In the genomic region with DNA sequence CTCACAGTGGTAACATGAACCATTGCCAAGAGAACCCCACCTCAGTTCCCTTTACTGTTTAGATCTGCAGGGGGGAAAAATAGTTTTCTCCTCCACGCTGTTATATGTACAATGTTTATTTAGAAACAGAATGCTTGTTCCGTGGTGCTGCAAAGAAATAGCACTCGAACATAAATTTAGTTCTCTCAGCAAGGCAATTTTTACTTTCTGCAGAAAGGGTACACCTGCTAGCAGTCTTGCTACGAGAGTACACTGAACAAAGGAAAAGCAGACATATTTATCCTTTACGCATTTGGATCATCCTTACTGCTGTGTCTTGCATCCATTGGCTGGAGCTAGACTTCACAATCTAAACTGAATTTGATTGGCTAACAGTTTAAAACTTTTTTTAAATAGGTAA, we compare ENCODE assay signal across 23 cellular contexts.
DNase-seq lines count a peak whose midpoint lies in the region; ATAC-seq, FAIRE-seq and TF ChIP-seq lines count a peak whose summit lies in the region.
"Had no signal": no experiment of that assay in that cellular context is flagged by ENCODE, and none has a peak within 500 bp of the region (broad histone marks: within the 10 kb centered on the region; RNA-seq: fewer than 3 reads in every experiment).

No MANE protein-coding gene starts in this region.

- H3K9ac ChIP-seq in HUES48 (ENCODE audit: low read depth, low read length) (no peak overlapping the region), K562 (ENCODE audit: insufficient read depth in 1 of 2, low read depth in 2 of 2, low read length in 2 of 2) (no peak overlapping the region), iPS-20b (ENCODE audit: low read depth, low read length) (peak overlapping the region; percentile 28; the same call in 1 of the 2 replicates)
- H3K9ac ChIP-seq: GM23248 had no signal

- peaks cover 8% of the 10 kb centered on the region for H3K27me3 Mint-ChIP-seq in GM23338 (ENCODE audit: insufficient read depth, low read depth, poor library complexity)

- no peak for TF ChIP-seq RAD21 in K562 (CRISPR knock-in tag; conservative IDR thresholded peaks at IDR 0.05 in 1 of 2, IDR thresholded peaks at IDR 0.05 in 1 of 2)

- no peak for ATAC-seq in GM23338
- ATAC-seq in K562 = no peak
- no peak for ATAC-seq in GM19023 (IDR thresholded peaks at IDR 0.05; ENCODE audit: unreplicated experiment)
- ATAC-seq in activated CD4-positive, CD25-positive, alpha-beta regulatory T cell treated with anti-CD3 and anti-CD28 coated beads, Interleukin-2, amount 50 U/mL, for 24 hours = no peak
- ATAC-seq: GM12878 had no signal

- peaks cover 16% of the 10 kb centered on the region for H3K9me2 ChIP-seq in GM23338 (ENCODE audit: insufficient read depth)

- H3K27me3 ChIP-seq in GM23338 (ENCODE audit: insufficient read depth) (no peaks in the 10 kb centered on the region), HUES48 (ENCODE audit: control insufficient read depth, insufficient read depth, low read length) (no peaks in the 10 kb centered on the region), K562 (ENCODE audit: control insufficient read depth in 2 of 2, insufficient read depth in 2 of 2, low read length in 2 of 2) (peaks cover 0 to 12% of the 10 kb centered on the region in 2 experiments; a peak in 2 of 5 replicates), iPS-20b (ENCODE audit: insufficient read depth, low read length) (no peaks in the 10 kb centered on the region)

- FAIRE-seq in K562 (lab: Jason Lieb, UNC) = no peak
- FAIRE-seq: GM12878, GM19239 had no signal

- no peak for TF ChIP-seq POLR2A in K562 (conservative IDR thresholded peaks at IDR 0.05)

- H3K4me2 ChIP-seq in GM23338 (no peak overlapping the region), K562 (ENCODE audit: insufficient read depth, low read length) (no peak overlapping the region)

- WGBS in K562 (ENCODE audit: insufficient coverage, low coverage, missing lambda C conversion rate) = 1% methylated on average over 5 of the region's 5 CpGs

- no peak overlapping the region for H3K4me3 Mint-ChIP-seq in GM23338
- H3K4me3 Mint-ChIP-seq: B cell; CD4-positive, CD25-positive, alpha-beta regulatory T cell; CD8-positive, alpha-beta memory T cell had no signal

- H3K79me2 ChIP-seq in GM23338 (replicated peaks; ENCODE audit: insufficient read depth) (no peaks in the 10 kb centered on the region), K562 (ENCODE audit: control insufficient read depth, insufficient read depth, low read length) (no peaks in the 10 kb centered on the region)

- POLR2A ChIA-PET in K562 (lab: Yijun Ruan, JAX) = no interaction called here

- H3K4me1 ChIP-seq in GM23338 (ENCODE audit: insufficient read depth) (peaks cover 38% of the 10 kb centered on the region), HUES48 (ENCODE audit: control insufficient read depth, insufficient read depth, low read length) (peaks cover 48% of the 10 kb centered on the region), K562 (replicated peaks in 1 of 2; ENCODE audit: control insufficient read depth in 2 of 2, insufficient read depth in 2 of 2, low read length in 2 of 2) (no peaks in the 10 kb centered on the region), iPS-20b (ENCODE audit: insufficient read depth, low read length) (peaks cover 37% of the 10 kb centered on the region)

- H3K27ac Mint-ChIP-seq in GM23338 = no peak overlapping the region
- H3K27ac Mint-ChIP-seq: B cell; CD4-positive, CD25-positive, alpha-beta regulatory T cell; CD8-positive, alpha-beta memory T cell had no signal

- peaks cover 33% of the 10 kb centered on the region for H3K4me1 Mint-ChIP-seq in GM23338
- H3K4me1 Mint-ChIP-seq: B cell; CD4-positive, CD25-positive, alpha-beta regulatory T cell; CD8-positive, alpha-beta memory T cell had no signal

- CTCF ChIA-PET in K562 (lab: Yijun Ruan, JAX; ENCODE audit: low intra/inter-chr PET ratio) = no interaction called here

- TF ChIP-seq EP300 in K562 (IDR thresholded peaks at IDR 0.05; ENCODE audit: low read length) = no peak

- DNase-seq in GM23338 (ENCODE audit: low spot score) = no peak
- DNase-seq in K562 (ENCODE audit: extremely low read depth in 1 of 4, low spot score in 3 of 4) = no peak
- DNase-seq in HuH-7 (ENCODE audit: low spot score) = no peak
- no peak for DNase-seq in activated naive CD4-positive, alpha-beta T cell treated with anti-CD3 and anti-CD28 coated beads, Interleukin-2, amount 50 U/mL, for 16 hours
- DNase-seq: 8988T; C1 segment of cervical spinal cord; CD4-positive, CD25-positive, alpha-beta regulatory T cell; CD8-positive, alpha-beta memory T cell; COR-L47; DMS 273 treated with DMSO at 0.1 percent for 48 hours; DMS53; DND-41; EL; GM23248; H7 had no signal

- no peak for TF ChIP-seq CTCF in GM23338 (conservative IDR thresholded peaks at IDR 0.05; ENCODE audit: low read depth in 2 of 2)
- no peak for TF ChIP-seq CTCF in K562 (IDR thresholded peaks at IDR 0.05 in 2 of 3, conservative IDR thresholded peaks at IDR 0.05 in 1 of 3; ENCODE audit: insufficient read depth in 2 of 3, low read depth in 1 of 3, low read length in 3 of 3)

- H3F3A ChIP-seq in GM23338 (replicated peaks; ENCODE audit: low read depth) = peaks cover 16% of the 10 kb centered on the region

- BruUV-seq in K562 (replicated peaks; lab: Mats Ljungman, UMichigan) = no TSS peak

- peak overlapping the region; percentile 91 for H3K27ac ChIP-seq in GM23338 (ENCODE audit: low read depth)
- H3K27ac ChIP-seq in HUES48 (ENCODE audit: low read depth, low read length) = peak overlapping the region; percentile 89
- no peak overlapping the region for H3K27ac ChIP-seq in K562 (ENCODE audit: extremely low read depth, low read depth, low read length)
- H3K27ac ChIP-seq in iPS-20b (ENCODE audit: low read length) = peak overlapping the region; percentile 50
- H3K27ac ChIP-seq: GM23248, HL-60 had no signal

- H3K9me3 ChIP-seq in HUES48 (ENCODE audit: control insufficient read depth, insufficient read depth, low read length) = peaks cover 37% of the 10 kb centered on the region
- H3K9me3 ChIP-seq in K562 (replicated peaks; ENCODE audit: control insufficient read depth, insufficient read depth, low read depth, low read length) = peaks cover 4% of the 10 kb centered on the region; the same call in 1 of the 2 replicates
- peaks cover 21% of the 10 kb centered on the region for H3K9me3 ChIP-seq in iPS-20b (ENCODE audit: insufficient read depth, low read depth, low read length)

- intact Hi-C loops in K562 (cut with micrococcal nuclease) = loop anchor here (10.0 kb wide), 1 partner anchor 144 kb away; no protein-coding TSS in a partner anchor

- in situ Hi-C loops in K562 (cut with MboI) = no loop called here

- H3K36me3 Mint-ChIP-seq in GM23338 (ENCODE audit: low read depth) = peaks cover 65% of the 10 kb centered on the region
- H3K36me3 Mint-ChIP-seq: CD4-positive, CD25-positive, alpha-beta regulatory T cell had no signal

- no peaks in the 10 kb centered on the region for H3K9me1 ChIP-seq in K562 (ENCODE audit: control insufficient read depth, insufficient read depth, low read length)

- no peak overlapping the region for H3K4me3 ChIP-seq in GM23338
- H3K4me3 ChIP-seq in HUES48 (ENCODE audit: low read depth, low read length) = no peak overlapping the region; the same call in 1 of the 2 replicates
- no peak overlapping the region for H3K4me3 ChIP-seq in K562
- no peak overlapping the region for H3K4me3 ChIP-seq in iPS-20b (ENCODE audit: low read length)
- H3K4me3 ChIP-seq: GM12878, GM23248 had no signal

- 0 out of 2 replicates have a peak, but pooled peaks cover 9% of the 10 kb centered on the region for H3K36me3 ChIP-seq in GM23338 (ENCODE audit: insufficient read depth)
- H3K36me3 ChIP-seq in HUES48 (ENCODE audit: control insufficient read depth, insufficient read depth, low read length) = no peaks in the 10 kb centered on the region
- H3K36me3 ChIP-seq in K562 (ENCODE audit: control insufficient read depth, insufficient read depth, low read length) = no peaks in the 10 kb centered on the region
- peaks cover 12% of the 10 kb centered on the region; the same call in 1 of the 2 replicates for H3K36me3 ChIP-seq in iPS-20b (ENCODE audit: insufficient read depth, low read depth, low read length)

- H3K9me3 Mint-ChIP-seq in GM23338 = peaks cover 71% of the 10 kb centered on the region

- no peak overlapping the region for H2AFZ ChIP-seq in GM23338
- no peak overlapping the region for H2AFZ ChIP-seq in K562 (ENCODE audit: low read depth, low read length)
- H2AFZ ChIP-seq: GM23248 had no signal

- H4K20me1 ChIP-seq in GM23338 (replicated peaks; ENCODE audit: insufficient read depth) (no peaks in the 10 kb centered on the region), K562 (replicated peaks; ENCODE audit: control insufficient read depth, insufficient read depth, low read length) (no peaks in the 10 kb centered on the region)

TF ChIP-seq in GM23338, 12 proteins besides CTCF, POLR2A, EP300 and RAD21 (continues in another document):
- TF ChIP-seq STAT1 (IDR thresholded peaks at IDR 0.05; ENCODE audit: unreplicated experiment) = no peak
- no peak for TF ChIP-seq CREB1 (CRISPR knock-in tag; IDR thresholded peaks at IDR 0.05; ENCODE audit: low read depth)
- TF ChIP-seq NANOG (IDR thresholded peaks at IDR 0.05; ENCODE audit: borderline replicate concordance) = no peak
- TF ChIP-seq ZNF331 (CRISPR knock-in tag; IDR thresholded peaks at IDR 0.05; ENCODE audit: low read depth) = no peak

TF ChIP-seq in K562, 482 proteins besides CTCF, POLR2A, EP300 and RAD21 (continues in another document):
- TF ChIP-seq ZNF668 (CRISPR knock-in tag; IDR thresholded peaks at IDR 0.05) (no peak), CBX3 (IDR thresholded peaks at IDR 0.05; ENCODE audit: borderline replicate concordance in 1 of 2, low read length in 2 of 2) (peak in 1 of 2 experiments; percentile 58; a peak in 1 of 3 replicates)
- TF ChIP-seq, protein P1, sequence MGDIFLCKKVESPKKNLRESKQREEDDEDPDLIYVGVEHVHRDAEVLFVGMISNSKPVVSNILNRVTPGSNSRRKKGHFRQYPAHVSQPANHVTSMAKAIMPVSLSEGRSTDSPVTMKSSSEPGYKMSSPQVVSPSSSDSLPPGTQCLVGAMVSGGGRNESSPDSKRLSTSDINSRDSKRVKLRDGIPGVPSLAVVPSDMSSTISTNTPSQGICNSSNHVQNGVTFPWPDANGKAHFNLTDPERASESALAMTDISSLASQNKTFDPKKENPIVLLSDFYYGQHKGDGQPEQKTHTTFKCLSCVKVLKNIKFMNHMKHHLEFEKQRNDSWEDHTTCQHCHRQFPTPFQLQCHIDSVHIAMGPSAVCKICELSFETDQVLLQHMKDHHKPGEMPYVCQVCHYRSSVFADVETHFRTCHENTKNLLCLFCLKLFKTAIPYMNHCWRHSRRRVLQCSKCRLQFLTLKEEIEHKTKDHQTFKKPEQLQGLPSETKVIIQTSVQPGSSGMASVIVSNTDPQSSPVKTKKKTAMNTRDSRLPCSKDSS (IDR thresholded peaks at IDR 0.05; ENCODE audit: low read depth, partially characterized antibody) = peak; percentile 56
